In genomic region chr15:62067448-62068044, GRCh38 we compare ENCODE assay signal across 1 cellular context.
TF ChIP-seq lines count a peak whose summit lies in the region.

No MANE protein-coding gene starts in this region.

TF ChIP-seq in HEK293, 187 proteins besides CTCF, POLR2A, EP300 and RAD21 (continued from another document):
- TF ChIP-seq ZNF776 (tag by site-specific recombination; IDR thresholded peaks at IDR 0.05; ENCODE audit: borderline replicate concordance) (no peak), ZNF335 (tag by site-specific recombination; conservative IDR thresholded peaks at IDR 0.05) (peak; percentile 87), ZIC2 (tag by site-specific recombination; IDR thresholded peaks at IDR 0.05) (peak; percentile 50; the same call in 1 of the 2 replicates), ZNF558 (tag by site-specific recombination; IDR thresholded peaks at IDR 0.05) (no peak), ZNF404 (tag by site-specific recombination; IDR thresholded peaks at IDR 0.05) (no peak), ZNF175 (tag by site-specific recombination; IDR thresholded peaks at IDR 0.05) (no peak), ZFHX2 (tag by site-specific recombination; conservative IDR thresholded peaks at IDR 0.05) (peak; percentile 38; the same call in 1 of the 2 replicates), ZNF341 (tag by site-specific recombination; IDR thresholded peaks at IDR 0.05; ENCODE audit: low read depth) (no peak), ZBTB20 (tag by site-specific recombination; IDR thresholded peaks at IDR 0.05) (peak; percentile 64; the same call in 1 of the 2 replicates), ZBTB26 (tag by site-specific recombination; optimal IDR thresholded peaks at IDR 0.05) (peak; percentile 80), ZNF514 (tag by site-specific recombination; IDR thresholded peaks at IDR 0.05) (no peak), ZNF146 (tag by site-specific recombination; IDR thresholded peaks at IDR 0.05) (no peak), ZNF266 (tag by site-specific recombination; IDR thresholded peaks at IDR 0.05; ENCODE audit: low read depth) (no peak), KLF9 (tag by site-specific recombination; IDR thresholded peaks at IDR 0.05; ENCODE audit: low read depth) (no peak), BCL6B (tag by site-specific recombination; IDR thresholded peaks at IDR 0.05) (no peak), ZNF423 (tag by site-specific recombination; IDR thresholded peaks at IDR 0.05) (no peak), ZNF548 (tag by site-specific recombination; IDR thresholded peaks at IDR 0.05) (no peak), ZNF350 (tag by site-specific recombination; IDR thresholded peaks at IDR 0.05) (no peak), EGR2 (tag by site-specific recombination; IDR thresholded peaks at IDR 0.05; ENCODE audit: low read depth) (no peak), GLIS2 (tag by site-specific recombination; IDR thresholded peaks at IDR 0.05) (0 out of 2 replicates have a peak, but pooled peaks have one; percentile 14), ZBTB1 (tag by site-specific recombination; IDR thresholded peaks at IDR 0.05) (no peak), ZXDB (tag by site-specific recombination; IDR thresholded peaks at IDR 0.05) (0 out of 2 replicates have a peak, but pooled peaks have one; percentile 38), ZNF174 (tag by site-specific recombination; IDR thresholded peaks at IDR 0.05) (no peak), ZBTB21 (tag by site-specific recombination; IDR thresholded peaks at IDR 0.05) (no peak)
- TF ChIP-seq, protein P1, sequence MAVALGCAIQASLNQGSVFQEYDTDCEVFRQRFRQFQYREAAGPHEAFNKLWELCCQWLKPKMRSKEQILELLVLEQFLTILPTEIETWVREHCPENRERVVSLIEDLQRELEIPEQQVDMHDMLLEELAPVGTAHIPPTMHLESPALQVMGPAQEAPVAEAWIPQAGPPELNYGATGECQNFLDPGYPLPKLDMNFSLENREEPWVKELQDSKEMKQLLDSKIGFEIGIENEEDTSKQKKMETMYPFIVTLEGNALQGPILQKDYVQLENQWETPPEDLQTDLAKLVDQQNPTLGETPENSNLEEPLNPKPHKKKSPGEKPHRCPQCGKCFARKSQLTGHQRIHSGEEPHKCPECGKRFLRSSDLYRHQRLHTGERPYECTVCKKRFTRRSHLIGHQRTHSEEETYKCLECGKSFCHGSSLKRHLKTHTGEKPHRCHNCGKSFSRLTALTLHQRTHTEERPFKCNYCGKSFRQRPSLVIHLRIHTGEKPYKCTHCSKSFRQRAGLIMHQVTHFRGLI (tag by site-specific recombination; IDR thresholded peaks at IDR 0.05), result no peak
- TF ChIP-seq, protein P2, sequence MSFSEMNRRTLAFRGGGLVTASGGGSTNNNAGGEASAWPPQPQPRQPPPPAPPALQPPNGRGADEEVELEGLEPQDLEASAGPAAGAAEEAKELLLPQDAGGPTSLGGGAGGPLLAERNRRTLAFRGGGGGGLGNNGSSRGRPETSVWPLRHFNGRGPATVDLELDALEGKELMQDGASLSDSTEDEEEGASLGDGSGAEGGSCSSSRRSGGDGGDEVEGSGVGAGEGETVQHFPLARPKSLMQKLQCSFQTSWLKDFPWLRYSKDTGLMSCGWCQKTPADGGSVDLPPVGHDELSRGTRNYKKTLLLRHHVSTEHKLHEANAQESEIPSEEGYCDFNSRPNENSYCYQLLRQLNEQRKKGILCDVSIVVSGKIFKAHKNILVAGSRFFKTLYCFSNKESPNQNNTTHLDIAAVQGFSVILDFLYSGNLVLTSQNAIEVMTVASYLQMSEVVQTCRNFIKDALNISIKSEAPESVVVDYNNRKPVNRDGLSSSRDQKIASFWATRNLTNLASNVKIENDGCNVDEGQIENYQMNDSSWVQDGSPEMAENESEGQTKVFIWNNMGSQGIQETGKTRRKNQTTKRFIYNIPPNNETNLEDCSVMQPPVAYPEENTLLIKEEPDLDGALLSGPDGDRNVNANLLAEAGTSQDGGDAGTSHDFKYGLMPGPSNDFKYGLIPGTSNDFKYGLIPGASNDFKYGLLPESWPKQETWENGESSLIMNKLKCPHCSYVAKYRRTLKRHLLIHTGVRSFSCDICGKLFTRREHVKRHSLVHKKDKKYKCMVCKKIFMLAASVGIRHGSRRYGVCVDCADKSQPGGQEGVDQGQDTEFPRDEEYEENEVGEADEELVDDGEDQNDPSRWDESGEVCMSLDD (tag by site-specific recombination; IDR thresholded peaks at IDR 0.05), result no peak
- TF ChIP-seq, protein P3, sequence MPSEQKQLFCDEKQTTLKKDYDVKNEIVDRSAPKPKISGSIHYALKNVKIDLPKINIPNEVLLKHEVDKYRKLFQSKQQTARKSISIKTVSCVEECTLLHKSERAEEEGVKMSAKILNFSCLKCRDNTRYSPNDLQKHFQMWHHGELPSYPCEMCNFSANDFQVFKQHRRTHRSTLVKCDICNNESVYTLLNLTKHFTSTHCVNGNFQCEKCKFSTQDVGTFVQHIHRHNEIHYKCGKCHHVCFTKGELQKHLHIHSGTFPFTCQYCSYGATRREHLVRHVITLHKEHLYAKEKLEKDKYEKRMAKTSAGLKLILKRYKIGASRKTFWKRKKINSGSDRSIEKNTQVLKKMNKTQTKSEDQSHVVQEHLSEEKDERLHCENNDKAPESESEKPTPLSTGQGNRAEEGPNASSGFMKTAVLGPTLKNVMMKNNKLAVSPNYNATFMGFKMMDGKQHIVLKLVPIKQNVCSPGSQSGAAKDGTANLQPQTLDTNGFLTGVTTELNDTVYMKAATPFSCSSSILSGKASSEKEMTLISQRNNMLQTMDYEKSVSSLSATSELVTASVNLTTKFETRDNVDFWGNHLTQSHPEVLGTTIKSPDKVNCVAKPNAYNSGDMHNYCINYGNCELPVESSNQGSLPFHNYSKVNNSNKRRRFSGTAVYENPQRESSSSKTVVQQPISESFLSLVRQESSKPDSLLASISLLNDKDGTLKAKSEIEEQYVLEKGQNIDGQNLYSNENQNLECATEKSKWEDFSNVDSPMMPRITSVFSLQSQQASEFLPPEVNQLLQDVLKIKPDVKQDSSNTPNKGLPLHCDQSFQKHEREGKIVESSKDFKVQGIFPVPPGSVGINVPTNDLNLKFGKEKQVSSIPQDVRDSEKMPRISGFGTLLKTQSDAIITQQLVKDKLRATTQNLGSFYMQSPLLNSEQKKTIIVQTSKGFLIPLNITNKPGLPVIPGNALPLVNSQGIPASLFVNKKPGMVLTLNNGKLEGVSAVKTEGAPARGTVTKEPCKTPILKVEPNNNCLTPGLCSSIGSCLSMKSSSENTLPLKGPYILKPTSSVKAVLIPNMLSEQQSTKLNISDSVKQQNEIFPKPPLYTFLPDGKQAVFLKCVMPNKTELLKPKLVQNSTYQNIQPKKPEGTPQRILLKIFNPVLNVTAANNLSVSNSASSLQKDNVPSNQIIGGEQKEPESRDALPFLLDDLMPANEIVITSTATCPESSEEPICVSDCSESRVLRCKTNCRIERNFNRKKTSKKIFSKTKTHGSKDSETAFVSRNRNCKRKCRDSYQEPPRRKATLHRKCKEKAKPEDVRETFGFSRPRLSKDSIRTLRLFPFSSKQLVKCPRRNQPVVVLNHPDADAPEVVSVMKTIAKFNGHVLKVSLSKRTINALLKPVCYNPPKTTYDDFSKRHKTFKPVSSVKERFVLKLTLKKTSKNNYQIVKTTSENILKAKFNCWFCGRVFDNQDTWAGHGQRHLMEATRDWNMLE (tag by site-specific recombination; conservative IDR thresholded peaks at IDR 0.05; ENCODE audit: low read depth), result no peak
